21 cellular contexts compared by ENCODE assay signal in the genomic region with DNA sequence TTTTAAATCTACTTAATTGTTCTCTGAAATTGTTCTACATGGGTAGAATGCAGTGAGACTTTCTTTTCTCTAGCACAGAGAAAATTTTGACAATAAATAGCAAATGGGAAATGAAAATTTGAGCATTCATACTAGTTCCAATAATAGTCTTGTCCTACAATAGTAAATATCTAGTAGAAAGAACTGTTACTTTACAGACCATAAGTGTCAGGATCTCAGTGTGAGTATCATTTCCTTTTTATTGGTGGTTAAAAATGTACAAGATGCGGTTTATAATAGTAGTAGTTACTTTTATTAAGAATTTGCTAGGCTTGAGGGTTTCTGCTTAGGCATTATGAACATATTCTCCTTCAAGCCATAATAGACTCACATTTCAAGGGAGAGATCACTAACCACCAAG. TPM values are rescaled to one million over a fixed set of nuclear protein-coding genes. Genes with fewer than 3 reads are reported as not detected.
"Had no signal": no experiment of that assay in that cellular context is flagged by ENCODE, and none has a peak within 500 bp of the region (broad histone marks: within the 10 kb centered on the region; RNA-seq: fewer than 3 reads in every experiment).

No MANE protein-coding gene starts in this region.

- H3K9me3 ChIP-seq: ascending aorta, left ventricle myocardium inferior, mucosa of descending colon, pancreas, spleen had no signal

- H3K4me3 Mint-ChIP-seq: activated naive CD4-positive, alpha-beta T cell treated with anti-CD3 and anti-CD28 coated beads for 36 hours; dendritic cell treated with granulocyte-macrophage colony-stimulating factor and Interleukin-4, amounts not matched to agents 40 ng/mL and 50 ng/mL, for 4 days; naive thymus-derived CD4-positive, alpha-beta T cell; stimulated activated naive CD8-positive, alpha-beta T cell treated with anti-CD3 and anti-CD28 coated beads, Interleukin-15, amount 100 ng/mL, for 72 hours; type B pancreatic cell had no signal

- H3K4me1 ChIP-seq: ascending aorta, foreskin keratinocyte, spleen had no signal

- DNase-seq: activated CD4-positive, alpha-beta T cell treated with anti-CD3 and anti-CD28 coated beads, Interleukin-2, amount 50 U/mL, for 48 hours; activated naive CD4-positive, alpha-beta T cell treated with anti-CD3 and anti-CD28 coated beads for 36 hours; activated T-cell treated with anti-CD3 and anti-CD28 coated beads, Interleukin-2, amount 50 U/mL, for 1 hour; effector memory CD4-positive, alpha-beta T cell; foreskin keratinocyte; glutamatergic neuron; hypothalamus; left ventricle myocardium inferior; mucosa of descending colon; naive thymus-derived CD4-positive, alpha-beta T cell; pancreas; spleen; stimulated activated CD4-positive, alpha-beta T cell treated with anti-CD3 and anti-CD28 coated beads, Interleukin-1b, Interleukin-23, amount 100 ng/mL, for 48 hours; stimulated activated naive CD8-positive, alpha-beta T cell treated with anti-CD3 and anti-CD28 coated beads, Interleukin-15, amount 100 ng/mL, for 72 hours; WERI-Rb-1 had no signal

- H3K9me3 Mint-ChIP-seq: activated naive CD4-positive, alpha-beta T cell treated with anti-CD3 and anti-CD28 coated beads for 36 hours; activated T-helper 2 cell treated with anti-CD3 and anti-CD28 coated beads, Interferon-gamma antibody, Interleukin-2, Interleukin-4, amounts not matched to agents 10 μg/mL and 5 μg/mL and 100 μg/mL, durations not matched to agents 14 hours and 24 hours and 36 hours; dendritic cell treated with granulocyte-macrophage colony-stimulating factor and Interleukin-4, amounts not matched to agents 40 ng/mL and 50 ng/mL, for 4 days; stimulated activated naive CD8-positive, alpha-beta T cell treated with anti-CD3 and anti-CD28 coated beads, Interleukin-15, amount 100 ng/mL, for 72 hours had no signal

- H3K4me1 Mint-ChIP-seq: naive thymus-derived CD4-positive, alpha-beta T cell; stimulated activated naive CD8-positive, alpha-beta T cell treated with anti-CD3 and anti-CD28 coated beads, Interleukin-15, amount 100 ng/mL, for 72 hours had no signal

- H3K27me3 ChIP-seq: ascending aorta, foreskin keratinocyte, pancreas had no signal

- H3K36me3 ChIP-seq: ascending aorta, left ventricle myocardium inferior, pancreas, spleen, WERI-Rb-1 had no signal

- H3K36me3 Mint-ChIP-seq: naive thymus-derived CD4-positive, alpha-beta T cell; type B pancreatic cell had no signal

- ATAC-seq: foreskin keratinocyte; mucosa of descending colon; naive thymus-derived CD4-positive, alpha-beta T cell; pancreas; sciatic nerve; stimulated activated naive CD8-positive, alpha-beta T cell treated with anti-CD3 and anti-CD28 coated beads, Interleukin-15, amount 100 ng/mL, for 72 hours had no signal

- FAIRE-seq: bronchial epithelial cell, pancreas had no signal

- H3K4me3 ChIP-seq: ascending aorta, left ventricle myocardium inferior, mucosa of descending colon, pancreas, spleen had no signal

- H3K27ac Mint-ChIP-seq: activated naive CD4-positive, alpha-beta T cell treated with anti-CD3 and anti-CD28 coated beads for 36 hours; activated T-helper 2 cell treated with anti-CD3 and anti-CD28 coated beads, Interferon-gamma antibody, Interleukin-2, Interleukin-4, amounts not matched to agents 10 μg/mL and 5 μg/mL and 100 μg/mL, durations not matched to agents 14 hours and 24 hours and 36 hours; dendritic cell treated with granulocyte-macrophage colony-stimulating factor and Interleukin-4, amounts not matched to agents 40 ng/mL and 50 ng/mL, for 4 days; naive thymus-derived CD4-positive, alpha-beta T cell; stimulated activated naive CD8-positive, alpha-beta T cell treated with anti-CD3 and anti-CD28 coated beads, Interleukin-15, amount 100 ng/mL, for 72 hours; type B pancreatic cell had no signal

- H3K27me3 Mint-ChIP-seq: dendritic cell treated with granulocyte-macrophage colony-stimulating factor and Interleukin-4, amounts not matched to agents 40 ng/mL and 50 ng/mL, for 4 days; stimulated activated naive CD8-positive, alpha-beta T cell treated with anti-CD3 and anti-CD28 coated beads, Interleukin-15, amount 100 ng/mL, for 72 hours had no signal

- H3K27ac ChIP-seq: ascending aorta, foreskin keratinocyte, left ventricle myocardium inferior, pancreas, spleen, WERI-Rb-1 had no signal

RNA-seq across cellular contexts. Expression of gene KCNE4, which starts 43.2 kb away (rescaled TPM):
- total RNA-seq: activated naive CD4-positive, alpha-beta T cell treated with anti-CD3 and anti-CD28 coated beads for 36 hours; activated T-helper 2 cell treated with anti-CD3 and anti-CD28 coated beads, Interferon-gamma antibody, Interleukin-2, Interleukin-4, amounts not matched to agents 10 μg/mL and 5 μg/mL and 100 μg/mL, durations not matched to agents 14 hours and 24 hours and 36 hours; naive thymus-derived CD4-positive, alpha-beta T cell had no signal
- polyA plus RNA-seq: naive thymus-derived CD4-positive, alpha-beta T cell had no signal
